In genomic region chr6:56399250-56399671, GRCh38 we compare ENCODE assay signal across 12 cellular contexts.
DNase-seq lines count a peak whose midpoint lies in the region; ATAC-seq, FAIRE-seq and TF ChIP-seq lines count a peak whose summit lies in the region.
"Had no signal": no experiment of that assay in that cellular context is flagged by ENCODE, and none has a peak within 500 bp of the region (broad histone marks: within the 10 kb centered on the region; RNA-seq: fewer than 3 reads in every experiment).

No MANE protein-coding gene starts in this region.

- peaks cover 11% of the 10 kb centered on the region for H3K4me1 ChIP-seq in A549
- H3K4me1 ChIP-seq in IMR-90 (ENCODE audit: control insufficient read depth, insufficient read depth, low read length), result no peaks in the 10 kb centered on the region
- H3K4me1 ChIP-seq in kidney (ENCODE audit: control insufficient read depth in 1 of 2, insufficient read depth in 1 of 2, low read depth in 1 of 2, low read length in 2 of 2), result peaks cover 0 to 10% of the 10 kb centered on the region in 2 donors
- H3K4me1 ChIP-seq: gastrocnemius medialis had no signal

- no peak overlapping the region for H3K27ac Mint-ChIP-seq in endothelial cell (ENCODE audit: unreplicated experiment)
- H3K27ac Mint-ChIP-seq: dendritic cell treated with granulocyte-macrophage colony-stimulating factor and Interleukin-4, amounts not matched to agents 40 ng/mL and 50 ng/mL, for 4 days; HFFc6 had no signal

- H3K9me3 Mint-ChIP-seq in endothelial cell (ENCODE audit: unreplicated experiment), result no peaks in the 10 kb centered on the region

- POLR2A ChIA-PET in A549 (lab: Yijun Ruan, JAX) (no interaction called here), IMR-90 (lab: Charles Lee; ENCODE audit: unreplicated experiment) (no interaction called here)

- no peak for TF ChIP-seq POLR2A in A549 (IDR thresholded peaks at IDR 0.05; ENCODE audit: low read length)
- TF ChIP-seq POLR2A in IMR-90 (IDR thresholded peaks at IDR 0.05; ENCODE audit: low read depth, low read length), result no peak

- no peaks in the 10 kb centered on the region for H3K79me1 ChIP-seq in IMR-90 (ENCODE audit: low read depth in 1 of 2, low read length in 2 of 2)

- H3K4me1 Mint-ChIP-seq in endothelial cell (ENCODE audit: unreplicated experiment), result no peaks in the 10 kb centered on the region

- H3K56ac ChIP-seq in IMR-90 (ENCODE audit: extremely low read depth, insufficient read depth, low read length), result no peak overlapping the region

- H2BK20ac ChIP-seq in IMR-90 (ENCODE audit: low read depth, low read length), result no peak overlapping the region

- CTCF ChIA-PET in A549 (lab: Yijun Ruan, JAX), result interaction anchor here (0.7 to 1.0 kb wide), 2 partner anchors 18 to 29 kb away, joined by 4 read pairs; no protein-coding TSS in a partner anchor
- CTCF ChIA-PET in IMR-90 (lab: Yijun Ruan, JAX), result interaction anchor here (0.6 kb wide), 1 partner anchor 923 kb away, joined by 4 read pairs; no protein-coding TSS in a partner anchor

- H4K20me1 ChIP-seq in IMR-90 (ENCODE audit: insufficient read depth, low read length), result no peaks in the 10 kb centered on the region

- FAIRE-seq in A549 (lab: Jason Lieb, UNC) (no peak), kidney (lab: Jason Lieb, UNC) (no peak)

- H2BK120ac ChIP-seq in IMR-90 (ENCODE audit: low read depth, low read length), result no peak overlapping the region

- no peaks in the 10 kb centered on the region for H3K27me3 Mint-ChIP-seq in endothelial cell (ENCODE audit: unreplicated experiment)

- ATAC-seq in A549, result peak; percentile 89 to 93
- peak; percentile 44 for ATAC-seq in IMR-90 (ENCODE audit: low read depth)
- ATAC-seq in HG03520 (IDR thresholded peaks at IDR 0.05; ENCODE audit: unreplicated experiment), result no peak
- ATAC-seq: gastrocnemius medialis had no signal

- peak overlapping the region; percentile 77 for H3K4me2 ChIP-seq in A549
- H3K4me2 ChIP-seq in IMR-90 (ENCODE audit: low read depth, low read length), result no peak overlapping the region

- H3K9me3 ChIP-seq in A549, result peaks cover 13% of the 10 kb centered on the region
- no peaks in the 10 kb centered on the region for H3K9me3 ChIP-seq in IMR-90 (ENCODE audit: control insufficient read depth, insufficient read depth, low read length)
- H3K9me3 ChIP-seq in kidney (ENCODE audit: control insufficient read depth in 1 of 2, low read length in 2 of 2), result no peaks in the 10 kb centered on the region
- H3K9me3 ChIP-seq: gastrocnemius medialis had no signal

- H3K4ac ChIP-seq in IMR-90 (ENCODE audit: low read depth, low read length), result no peak overlapping the region

- H3K27me3 ChIP-seq in IMR-90 (ENCODE audit: control insufficient read depth, insufficient read depth, low read length), result no peaks in the 10 kb centered on the region
- H3K27me3 ChIP-seq: gastrocnemius medialis had no signal

- H3K9me1 ChIP-seq in IMR-90 (ENCODE audit: insufficient read depth, low read length), result no peaks in the 10 kb centered on the region

- peak overlapping the region; percentile 37 to 77 for H3K27ac ChIP-seq in A549
- no peak overlapping the region for H3K27ac ChIP-seq in IMR-90 (ENCODE audit: insufficient read depth, low read length)
- H3K27ac ChIP-seq in kidney (ENCODE audit: low read depth in 2 of 2, low read length in 2 of 2), result peak overlapping the region; percentile 68 to 80
- H3K27ac ChIP-seq: gastrocnemius medialis had no signal

- H3K23ac ChIP-seq in IMR-90 (ENCODE audit: low read depth, low read length), result no peak overlapping the region

- H3K9ac ChIP-seq in IMR-90 (ENCODE audit: low read depth, low read length), result no peak overlapping the region
- H3K9ac ChIP-seq in kidney (ENCODE audit: low read length in 2 of 2), result no peak overlapping the region

- no TSS peak for BruUV-seq in IMR-90 (replicated peaks; lab: Mats Ljungman, UMichigan)

- TF ChIP-seq CTCF in A549 (IDR thresholded peaks at IDR 0.05) (no peak), IMR-90 (conservative IDR thresholded peaks at IDR 0.05; ENCODE audit: low read depth, low read length) (no peak), kidney (IDR thresholded peaks at IDR 0.05; ENCODE audit: borderline replicate concordance, extremely low read depth, insufficient read depth) (no peak), endothelial cell (IDR thresholded peaks at IDR 0.05; ENCODE audit: unreplicated experiment) (no peak)

- intact Hi-C loops in IMR-90 (cut with micrococcal nuclease), result no loop called here
- intact Hi-C loops in kidney (cut with DNase I), result no loop called here

- H2AK5ac ChIP-seq in IMR-90 (ENCODE audit: low read depth, low read length), result no peak overlapping the region

- H2BK5ac ChIP-seq in IMR-90 (ENCODE audit: low read depth, low read length, poor library complexity, severe bottlenecking), result no peak overlapping the region

- no peaks in the 10 kb centered on the region for H3K36me3 Mint-ChIP-seq in endothelial cell (ENCODE audit: low read depth, unreplicated experiment)

- H3K14ac ChIP-seq in IMR-90 (replicated peaks; ENCODE audit: low read depth, low read length), result no peak overlapping the region

- H3K4me3 Mint-ChIP-seq in endothelial cell (ENCODE audit: unreplicated experiment), result no peak overlapping the region
- H3K4me3 Mint-ChIP-seq: dendritic cell treated with granulocyte-macrophage colony-stimulating factor and Interleukin-4, amounts not matched to agents 40 ng/mL and 50 ng/mL, for 4 days; HFFc6 had no signal

- H2AK9ac ChIP-seq in IMR-90 (replicated peaks; ENCODE audit: low read depth, low read length, poor library complexity), result no peak overlapping the region

- no peak overlapping the region for H3K4me3 ChIP-seq in A549
- no peak overlapping the region for H3K4me3 ChIP-seq in IMR-90 (ENCODE audit: insufficient read depth, low read depth, low read length)
- no peak overlapping the region for H3K4me3 ChIP-seq in kidney (ENCODE audit: low read length in 2 of 2)
- H3K4me3 ChIP-seq: gastrocnemius medialis had no signal

- no peak overlapping the region for H4K5ac ChIP-seq in IMR-90 (ENCODE audit: low read depth, low read length)

- no peak overlapping the region for H2AFZ ChIP-seq in IMR-90 (replicated peaks; ENCODE audit: low read length, poor library complexity)

- peak; percentile 7 to 78 for DNase-seq in A549 (ENCODE audit: low read depth in 1 of 2, low spot score in 1 of 2)
- DNase-seq in IMR-90, result peak; percentile 12
- DNase-seq in SW480 (ENCODE audit: low spot score), result peak; percentile 51
- DNase-seq in kidney, result no peak
- DNase-seq in endothelial cell (ENCODE audit: low spot score), result no peak
- no peak for DNase-seq in activated gamma-delta T cell treated with Interleukin-2 at 50 U/mL for 16 hours
- no peak for DNase-seq in CD1c-positive myeloid dendritic cell (ENCODE audit: extremely low spot score)
- DNase-seq: DND-41, gastrocnemius medialis, HFFc6 had no signal

- H3K18ac ChIP-seq in IMR-90 (ENCODE audit: low read depth, low read length), result no peak overlapping the region

- TF ChIP-seq RAD21 in A549 (conservative IDR thresholded peaks at IDR 0.05 in 1 of 2, IDR thresholded peaks at IDR 0.05 in 1 of 2) (no peak), IMR-90 (IDR thresholded peaks at IDR 0.05; ENCODE audit: low read length) (no peak)

- no peak overlapping the region for H4K8ac ChIP-seq in IMR-90 (ENCODE audit: low read depth in 2 of 2, low read length in 2 of 2)

- in situ Hi-C loops in IMR-90 (cut with MboI; ENCODE audit: low sequenced_read_pairs), result no loop called here

- 2% methylated on average over 2 of the region's 2 CpGs for WGBS in A549 (ENCODE audit: missing lambda C conversion rate)
- no CpG with 5 or more reads among the region's 2 CpGs for whole genome bisulfite sequencing in IMR-90 (ENCODE audit: extremely low coverage in 2 of 2, insufficient read length in 1 of 2), 2 experiments

- TF ChIP-seq EP300 in A549 (IDR thresholded peaks at IDR 0.05), result no peak

- H2BK15ac ChIP-seq in IMR-90 (ENCODE audit: low read depth, low read length), result no peak overlapping the region

- dilution Hi-C loops in IMR-90 (cut with HindIII; ENCODE audit: low sequenced_read_pairs, unreplicated experiment), result no loop called here

- H3K36me3 ChIP-seq in IMR-90 (ENCODE audit: control insufficient read depth, insufficient read depth, low read length) (no peaks in the 10 kb centered on the region), kidney (ENCODE audit: control insufficient read depth in 1 of 2, insufficient read depth in 2 of 2, low read length in 2 of 2) (no peaks in the 10 kb centered on the region)
- H3K36me3 ChIP-seq: gastrocnemius medialis had no signal

- no peak overlapping the region for H4K91ac ChIP-seq in IMR-90 (ENCODE audit: insufficient read depth, low read depth, low read length)

TF ChIP-seq in A549, 52 proteins besides CTCF, POLR2A, EP300 and RAD21 (continues in another document):
- TF ChIP-seq ZC3H11A (IDR thresholded peaks at IDR 0.05), result no peak
- TF ChIP-seq HOXB5 (CRISPR knock-in tag; IDR thresholded peaks at IDR 0.05), result no peak
- TF ChIP-seq SMC3 (IDR thresholded peaks at IDR 0.05), result no peak
- no peak for TF ChIP-seq CHD4 (IDR thresholded peaks at IDR 0.05; ENCODE audit: borderline replicate concordance)
- 0 out of 2 replicates have a peak, but pooled peaks have one; percentile 14 for TF ChIP-seq FOSL2 (IDR thresholded peaks at IDR 0.05)
- peak; percentile 61 for TF ChIP-seq FOSL2 (CRISPR knock-in tag; IDR thresholded peaks at IDR 0.05)
- TF ChIP-seq GATA3 (IDR thresholded peaks at IDR 0.05; ENCODE audit: borderline replicate concordance), result no peak
- no peak for TF ChIP-seq NFE2L2 (conservative IDR thresholded peaks at IDR 0.05; ENCODE audit: low read length)

TF ChIP-seq in IMR-90, 13 proteins besides CTCF, POLR2A, EP300 and RAD21 (continues in another document):
- TF ChIP-seq MXI1 (IDR thresholded peaks at IDR 0.05; ENCODE audit: borderline replicate concordance, low read depth, low read length) (no peak), CHD1 (IDR thresholded peaks at IDR 0.05; ENCODE audit: low read depth, low read length) (no peak), NFE2L2 (IDR thresholded peaks at IDR 0.05; ENCODE audit: low read depth, low read length) (no peak), MAZ (IDR thresholded peaks at IDR 0.05; ENCODE audit: borderline replicate concordance, low read depth, low read length) (no peak), FOS (IDR thresholded peaks at IDR 0.05; ENCODE audit: low read depth, low read length) (no peak), SMC3 (IDR thresholded peaks at IDR 0.05; ENCODE audit: low read depth, low read length) (no peak), MAFK (IDR thresholded peaks at IDR 0.05; ENCODE audit: low read depth, low read length) (no peak), BHLHE40 (IDR thresholded peaks at IDR 0.05; ENCODE audit: low read depth, low read length) (no peak), CEBPB (IDR thresholded peaks at IDR 0.05; ENCODE audit: low read depth, low read length) (no peak), USF2 (IDR thresholded peaks at IDR 0.05; ENCODE audit: low read depth, low read length) (no peak)

Comparison
In these comparisons a context has a peak if more than half of its experiments do, and no peak if none do; other contexts are left out.
1. DNase-seq: peak in A549 (2 of 2), IMR-90 (single experiment) and SW480 (single experiment); none in kidney (single experiment), endothelial cell (single experiment), activated gamma-delta T cell treated with Interleukin-2 at 50 U/mL for 16 hours (single experiment) and CD1c-positive myeloid dendritic cell (single experiment).